ENCODE assay signal across 18 cellular contexts in the genomic region with DNA sequence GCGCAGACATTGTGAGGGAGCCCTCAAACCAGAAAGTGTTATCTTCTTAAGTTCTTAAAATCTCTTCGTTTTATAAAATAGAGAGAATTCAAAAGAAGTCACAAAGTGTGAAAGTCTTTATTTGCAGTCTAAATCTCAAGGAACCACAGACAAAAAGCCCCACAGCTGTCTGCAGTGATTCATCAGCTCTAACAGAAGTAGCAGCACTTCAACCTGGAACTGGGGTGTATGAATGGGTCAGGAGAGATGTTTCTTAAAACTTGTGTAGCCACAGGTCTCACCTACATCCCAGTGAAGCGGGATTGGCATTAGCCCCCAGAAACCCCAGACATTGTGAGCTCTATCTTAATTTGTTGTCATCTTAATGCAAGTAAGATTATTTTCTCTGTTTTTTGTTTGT.
DNase-seq lines count a peak whose midpoint lies in the region; ATAC-seq and TF ChIP-seq lines count a peak whose summit lies in the region.
"Had no signal": no experiment of that assay in that cellular context is flagged by ENCODE, and none has a peak within 500 bp of the region (broad histone marks: within the 10 kb centered on the region; RNA-seq: fewer than 3 reads in every experiment).

No MANE protein-coding gene starts in this region.

- H3K4me3 Mint-ChIP-seq in activated CD4-positive, alpha-beta memory T cell treated with anti-CD3 and anti-CD28 coated beads for 36 hours = no peak overlapping the region
- no peak overlapping the region for H3K4me3 Mint-ChIP-seq in activated CD4-positive, alpha-beta memory T cell treated with anti-CD3 and anti-CD28 coated beads, Interleukin-2, amount 10 ng/mL, durations not matched to agents 7 days and 5 days
- H3K4me3 Mint-ChIP-seq in central memory CD8-positive, alpha-beta T cell = no peak overlapping the region
- no peak overlapping the region for H3K4me3 Mint-ChIP-seq in naive thymus-derived CD8-positive, alpha-beta T cell

- no peak overlapping the region for H2AFZ ChIP-seq in KMS-11 (ENCODE audit: low read depth)

- H4K20me1 ChIP-seq in KMS-11 (ENCODE audit: insufficient read depth) = no peaks in the 10 kb centered on the region

- CTCF ChIA-PET in activated CD4-positive, alpha-beta memory T cell treated with anti-CD3 and anti-CD28 coated beads for 36 hours (lab: Charles Lee) = no interaction called here
- CTCF ChIA-PET in activated CD4-positive, alpha-beta memory T cell treated with anti-CD3 and anti-CD28 coated beads, Interleukin-2, amount 10 ng/mL, durations not matched to agents 7 days and 5 days (lab: Charles Lee) = no interaction called here

- POLR2A ChIA-PET in activated CD4-positive, alpha-beta memory T cell treated with anti-CD3 and anti-CD28 coated beads for 36 hours (lab: Charles Lee) = no interaction called here
- POLR2A ChIA-PET in activated CD4-positive, alpha-beta memory T cell treated with anti-CD3 and anti-CD28 coated beads, Interleukin-2, amount 10 ng/mL, durations not matched to agents 7 days and 5 days (lab: Charles Lee) = no interaction called here
- POLR2A ChIA-PET in naive thymus-derived CD8-positive, alpha-beta T cell (lab: Charles Lee) = no interaction called here

- TF ChIP-seq CTCF in KMS-11 (conservative IDR thresholded peaks at IDR 0.05; ENCODE audit: low read depth, low read length) = no peak

- peaks cover 49% of the 10 kb centered on the region for H3K4me1 Mint-ChIP-seq in activated CD4-positive, alpha-beta memory T cell treated with anti-CD3 and anti-CD28 coated beads for 36 hours (ENCODE audit: low read depth)
- H3K4me1 Mint-ChIP-seq in activated CD4-positive, alpha-beta memory T cell treated with anti-CD3 and anti-CD28 coated beads, Interleukin-2, amount 10 ng/mL, durations not matched to agents 7 days and 5 days = peaks cover 46% of the 10 kb centered on the region
- H3K4me1 Mint-ChIP-seq in central memory CD8-positive, alpha-beta T cell = peaks cover 39% of the 10 kb centered on the region
- peaks cover 7 to 14% (median 10%) of the 10 kb centered on the region in 4 donors for H3K4me1 Mint-ChIP-seq in naive thymus-derived CD8-positive, alpha-beta T cell

- H3K27me3 ChIP-seq in KMS-11 (ENCODE audit: insufficient read depth, low read depth) = no peaks in the 10 kb centered on the region
- H3K27me3 ChIP-seq: Peyer's patch had no signal

- peaks cover 14% of the 10 kb centered on the region for H3K9me3 Mint-ChIP-seq in activated CD4-positive, alpha-beta memory T cell treated with anti-CD3 and anti-CD28 coated beads for 36 hours
- H3K9me3 Mint-ChIP-seq in activated CD4-positive, alpha-beta memory T cell treated with anti-CD3 and anti-CD28 coated beads, Interleukin-2, amount 10 ng/mL, durations not matched to agents 7 days and 5 days = peaks cover 30% of the 10 kb centered on the region
- H3K9me3 Mint-ChIP-seq in central memory CD8-positive, alpha-beta T cell = no peaks in the 10 kb centered on the region
- H3K9me3 Mint-ChIP-seq in naive thymus-derived CD8-positive, alpha-beta T cell = peaks cover 0 to 24% (median 11%) of the 10 kb centered on the region in 9 donors

- peaks cover 49% of the 10 kb centered on the region for H3K4me1 ChIP-seq in KMS-11 (ENCODE audit: low read depth, poor library complexity, severe bottlenecking)
- H3K4me1 ChIP-seq: Peyer's patch had no signal

- intact Hi-C loops in activated CD4-positive, alpha-beta memory T cell treated with anti-CD3 and anti-CD28 coated beads for 36 hours (cut with micrococcal nuclease) = loop anchor here (2.0 to 10.0 kb wide), 5 partner anchors 16 to 201 kb away; partner anchors contain the start of genes CDYL2 and DYNLRB2

- ATAC-seq in central memory CD8-positive, alpha-beta T cell (replicated peaks; ENCODE audit: extremely low read depth, poor library complexity, severe bottlenecking) = peak; percentile 54
- ATAC-seq in stimulated activated naive CD8-positive, alpha-beta T cell treated with anti-CD3 and anti-CD28 coated beads, Interleukin-15, Interleukin-2, amounts not matched to agents 100 U/mL and 50 U/mL, for 24 hours = peak; percentile 40
- no peak for ATAC-seq in naive thymus-derived CD8-positive, alpha-beta T cell
- ATAC-seq in GM18511 (IDR thresholded peaks at IDR 0.05; ENCODE audit: unreplicated experiment) = no peak
- ATAC-seq: Right ventricle myocardium inferior had no signal

- peak overlapping the region; percentile 21 for H3K4me2 ChIP-seq in KMS-11

- no peaks in the 10 kb centered on the region for H3K27me3 Mint-ChIP-seq in activated CD4-positive, alpha-beta memory T cell treated with anti-CD3 and anti-CD28 coated beads for 36 hours
- no peaks in the 10 kb centered on the region for H3K27me3 Mint-ChIP-seq in activated CD4-positive, alpha-beta memory T cell treated with anti-CD3 and anti-CD28 coated beads, Interleukin-2, amount 10 ng/mL, durations not matched to agents 7 days and 5 days
- H3K27me3 Mint-ChIP-seq in central memory CD8-positive, alpha-beta T cell = no peaks in the 10 kb centered on the region
- H3K27me3 Mint-ChIP-seq in naive thymus-derived CD8-positive, alpha-beta T cell = no peaks in the 10 kb centered on the region

- H3K36me3 ChIP-seq in KMS-11 (ENCODE audit: insufficient read depth) = no peaks in the 10 kb centered on the region
- H3K36me3 ChIP-seq: Peyer's patch had no signal

- peak; percentile 27 for DNase-seq in activated CD4-positive, alpha-beta memory T cell treated with anti-CD3 and anti-CD28 coated beads for 36 hours
- no peak for DNase-seq in activated CD4-positive, alpha-beta memory T cell treated with anti-CD3 and anti-CD28 coated beads, Interleukin-2, amount 10 ng/mL, durations not matched to agents 7 days and 5 days
- no peak for DNase-seq in central memory CD8-positive, alpha-beta T cell (ENCODE audit: low spot score in 2 of 2)
- no peak for DNase-seq in stimulated activated naive CD8-positive, alpha-beta T cell treated with anti-CD3 and anti-CD28 coated beads, Interleukin-15, Interleukin-2, amounts not matched to agents 100 U/mL and 50 U/mL, for 24 hours
- no peak for DNase-seq in naive thymus-derived CD8-positive, alpha-beta T cell
- DNase-seq: C1 segment of cervical spinal cord, EL, H7, Karpas-422, MM.1S, NCI-H1092 treated with DMSO at 0.1 percent for 48 hours, NCI-H1694, NCI-H2227 treated with DMSO at 0.1 percent for 48 hours, NCI-H524, Peyer's patch had no signal

- H3K9ac ChIP-seq in KMS-11 = no peak overlapping the region

- peaks cover 23% of the 10 kb centered on the region; the same call in 1 of the 2 replicates for H3K79me2 ChIP-seq in KMS-11 (ENCODE audit: insufficient read depth, low read depth)

- H3K27ac ChIP-seq in KMS-11 = peak overlapping the region; percentile 23; the same call in 1 of the 2 replicates
- H3K27ac ChIP-seq: Peyer's patch had no signal

- no peak overlapping the region for H3K27ac Mint-ChIP-seq in activated CD4-positive, alpha-beta memory T cell treated with anti-CD3 and anti-CD28 coated beads for 36 hours
- H3K27ac Mint-ChIP-seq in activated CD4-positive, alpha-beta memory T cell treated with anti-CD3 and anti-CD28 coated beads, Interleukin-2, amount 10 ng/mL, durations not matched to agents 7 days and 5 days = no peak overlapping the region
- H3K27ac Mint-ChIP-seq in central memory CD8-positive, alpha-beta T cell (ENCODE audit: low read depth) = peak overlapping the region; percentile 53
- no peak overlapping the region for H3K27ac Mint-ChIP-seq in naive thymus-derived CD8-positive, alpha-beta T cell

- no peak overlapping the region for H3K4me3 ChIP-seq in KMS-11 (IDR thresholded peaks at IDR 0.05; ENCODE audit: insufficient read depth, low read depth, low read length)
- H3K4me3 ChIP-seq: Peyer's patch had no signal

- peaks cover 30% of the 10 kb centered on the region for H3K36me3 Mint-ChIP-seq in activated CD4-positive, alpha-beta memory T cell treated with anti-CD3 and anti-CD28 coated beads for 36 hours
- H3K36me3 Mint-ChIP-seq in activated CD4-positive, alpha-beta memory T cell treated with anti-CD3 and anti-CD28 coated beads, Interleukin-2, amount 10 ng/mL, durations not matched to agents 7 days and 5 days (ENCODE audit: low read depth) = peaks cover 38% of the 10 kb centered on the region
- H3K36me3 Mint-ChIP-seq in central memory CD8-positive, alpha-beta T cell (ENCODE audit: insufficient read depth) = no peaks in the 10 kb centered on the region
- peaks cover 3 to 19% (median 16%) of the 10 kb centered on the region in 3 donors for H3K36me3 Mint-ChIP-seq in naive thymus-derived CD8-positive, alpha-beta T cell

Comparison
In these comparisons a context has a peak if more than half of its experiments do, and no peak if none do; other contexts are left out.
1. ATAC-seq: peak in central memory CD8-positive, alpha-beta T cell (single experiment) and stimulated activated naive CD8-positive, alpha-beta T cell treated with anti-CD3 and anti-CD28 coated beads, Interleukin-15, Interleukin-2, amounts not matched to agents 100 U/mL and 50 U/mL, for 24 hours (single experiment); none in naive thymus-derived CD8-positive, alpha-beta T cell (0 of 2) and GM18511 (single experiment).